ENCODE assay signal across 9 cellular contexts in the genomic region with DNA sequence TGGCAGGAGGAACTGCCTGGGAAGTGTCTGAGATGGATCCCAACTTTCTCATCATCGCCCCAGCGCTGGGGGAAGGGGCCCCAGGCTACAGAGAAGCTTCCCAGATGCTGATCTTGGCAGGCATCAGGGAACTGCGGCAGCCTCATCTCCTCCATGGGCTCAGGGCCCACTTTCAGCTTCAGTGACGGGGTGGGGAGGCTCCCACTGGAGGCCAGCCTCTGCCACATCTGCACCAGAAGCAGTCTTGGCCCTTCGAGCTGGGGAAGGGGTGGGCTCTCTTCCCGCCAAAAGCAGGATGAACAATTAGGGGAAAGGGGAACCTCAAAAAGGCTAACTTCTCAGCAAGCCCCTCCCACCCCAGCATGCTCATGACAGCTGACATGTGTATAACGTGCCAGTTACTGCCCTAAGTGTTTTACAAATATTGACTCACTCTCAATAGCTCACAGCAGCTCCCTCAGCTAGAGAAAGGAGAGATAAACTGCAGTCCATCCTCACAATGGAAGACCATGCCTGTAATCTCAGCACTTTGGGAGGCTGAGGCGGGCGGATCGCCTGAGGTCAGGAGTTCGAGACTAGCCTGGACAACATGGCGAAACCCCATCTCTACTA. TPM values are rescaled to one million over a fixed set of nuclear protein-coding genes. Genes with fewer than 3 reads are reported as not detected.
DNase-seq lines count a peak whose midpoint lies in the region; ATAC-seq, FAIRE-seq and TF ChIP-seq lines count a peak whose summit lies in the region.
"Had no signal": no experiment of that assay in that cellular context is flagged by ENCODE, and none has a peak within 500 bp of the region (broad histone marks: within the 10 kb centered on the region; RNA-seq: fewer than 3 reads in every experiment).

No MANE protein-coding gene starts in this region.

- 0 out of 6 replicates have a peak overlapping the region, but pooled peaks of 1 of the 2 experiments have one; percentile 17 for H3K27ac ChIP-seq in A549

- no peak for TF ChIP-seq CTCF in A549 (IDR thresholded peaks at IDR 0.05)

- DNase-seq in A549 (ENCODE audit: low read depth in 1 of 2, low spot score in 1 of 2) (peak; percentile 26 to 61), T-helper 17 cell (no peak), left lobe of liver (ENCODE audit: low spot score) (no peak), GDM1 (lab: John Stamatoyannopoulos, UW) (no peak)
- no peak for DNase-seq in central memory CD4-positive, alpha-beta T cell
- DNase-seq: hypothalamus had no signal

- H3K4me1 ChIP-seq in A549 = peaks cover 11% of the 10 kb centered on the region; the same call in 1 of the 3 replicates

- H3K4me3 Mint-ChIP-seq in IgD-negative memory B cell (peak overlapping the region in 2 of 4 donors; percentile 9 to 68), T-helper 17 cell (peak overlapping the region; percentile 49)

- H3K9me3 Mint-ChIP-seq in IgD-negative memory B cell = no peaks in the 10 kb centered on the region

- 43% methylated on average over 8 of the region's 12 CpGs for WGBS in A549 (ENCODE audit: missing lambda C conversion rate)

- no peak overlapping the region for H3K4me3 ChIP-seq in A549

- ATAC-seq in A549 (peak; percentile 92 to 96), T-helper 17 cell (no peak), left lobe of liver (peak; percentile 71), HG02678 (IDR thresholded peaks at IDR 0.05; ENCODE audit: unreplicated experiment) (no peak), GM21423 (IDR thresholded peaks at IDR 0.05; ENCODE audit: unreplicated experiment) (no peak)

- no peak for TF ChIP-seq RAD21 in A549 (conservative IDR thresholded peaks at IDR 0.05 in 1 of 2, IDR thresholded peaks at IDR 0.05 in 1 of 2)

- H3K4me2 ChIP-seq in A549 = peak overlapping the region; percentile 27; the same call in 2 of the 3 replicates

- H3K9me3 ChIP-seq in A549 (no peaks in the 10 kb centered on the region), T-helper 17 cell (ENCODE audit: control insufficient read depth, low read length, poor library complexity, severe bottlenecking) (no peaks in the 10 kb centered on the region)

- H3K27ac Mint-ChIP-seq in IgD-negative memory B cell (peak overlapping the region in 2 of 3 donors; percentile 84 to 91), T-helper 17 cell (peak overlapping the region; percentile 72)

- CTCF ChIA-PET in A549 (lab: Yijun Ruan, JAX) = interaction anchor here (0.6 to 1.4 kb wide), 4 partner anchors 19 to 269 kb away, joined by 3 to 4 read pairs (median 4); a partner anchor contains a TSS

- H3K27me3 Mint-ChIP-seq in IgD-negative memory B cell = no peaks in the 10 kb centered on the region
- no peaks in the 10 kb centered on the region for H3K27me3 Mint-ChIP-seq in T-helper 17 cell

- POLR2A ChIA-PET in A549 (lab: Yijun Ruan, JAX) = no interaction called here

- no peak for TF ChIP-seq EP300 in A549 (IDR thresholded peaks at IDR 0.05)

- no peak for FAIRE-seq in A549 (lab: Jason Lieb, UNC)

- no peak for TF ChIP-seq POLR2A in A549 (IDR thresholded peaks at IDR 0.05; ENCODE audit: low read length)

- peaks cover 18 to 36% (median 30%) of the 10 kb centered on the region in 3 donors for H3K4me1 Mint-ChIP-seq in IgD-negative memory B cell
- H3K4me1 Mint-ChIP-seq in T-helper 17 cell = peaks cover 18% of the 10 kb centered on the region

- H3K36me3 Mint-ChIP-seq in IgD-negative memory B cell = no peaks in the 10 kb centered on the region
- no peaks in the 10 kb centered on the region for H3K36me3 Mint-ChIP-seq in T-helper 17 cell (ENCODE audit: low read depth)

TF ChIP-seq in A549, 52 proteins besides CTCF, POLR2A, EP300 and RAD21:
- TF ChIP-seq BHLHE40 (IDR thresholded peaks at IDR 0.05; ENCODE audit: low read depth, low read length) (peak; percentile 44; the same call in 1 of the 2 replicates), HDAC2 (IDR thresholded peaks at IDR 0.05) (no peak), FOSL2 (IDR thresholded peaks at IDR 0.05) (no peak), FOSL2 (CRISPR knock-in tag; IDR thresholded peaks at IDR 0.05) (peak; percentile 33; the same call in 1 of the 2 replicates)
- TF ChIP-seq, protein P1, sequence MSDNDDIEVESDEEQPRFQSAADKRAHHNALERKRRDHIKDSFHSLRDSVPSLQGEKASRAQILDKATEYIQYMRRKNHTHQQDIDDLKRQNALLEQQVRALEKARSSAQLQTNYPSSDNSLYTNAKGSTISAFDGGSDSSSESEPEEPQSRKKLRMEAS (IDR thresholded peaks at IDR 0.05) = peak; percentile 32

RNA-seq across cellular contexts. Expression of a gene that starts 7.1 kb away (rescaled TPM):
- polyA plus RNA-seq in A549 (2011; rRNA removed) (0.72 and 0.85 TPM in 2 replicates), A549 (2017; fragmentation: RNase III; extraction: RNeasy Plus Mini Kit Qiagen cat#74134 plus additional on column Dnase treatment) (0.87 to 0.96 TPM (median 0.93 TPM) in 3 replicates), IgD-negative memory B cell (0.20 TPM)
- 0.86 and 1.5 TPM in 2 replicates for polyA plus RNA-seq in A549 (2012; cell fraction: cytosol; rRNA removed)
- 0.95 and 1.4 TPM in 2 replicates for polyA plus RNA-seq in A549 (2012; cell fraction: nucleus; rRNA removed)
- 2.2 and 2.8 TPM in 2 replicates for polyA minus RNA-seq in A549 (2011; rRNA and poly(A)+ RNA removed)
- total RNA-seq in T-helper 17 cell (10 to 100 TPM; 14.2 to 18.1 TPM), left lobe of liver (1.9 TPM)

RNA-seq across cellular contexts. Expression of a gene that starts 13.7 kb away (rescaled TPM):
- polyA plus RNA-seq in A549 (2011; rRNA removed) (25.9 and 26.4 TPM in 2 replicates), A549 (2017; fragmentation: RNase III; extraction: RNeasy Plus Mini Kit Qiagen cat#74134 plus additional on column Dnase treatment) (51.4 to 52.2 TPM (median 51.8 TPM) in 3 replicates), IgD-negative memory B cell (48.8 TPM)
- 155 and 187 TPM in 2 replicates for polyA plus RNA-seq in A549 (2012; cell fraction: cytosol; rRNA removed)
- 156 and 201 TPM in 2 replicates for polyA plus RNA-seq in A549 (2012; cell fraction: nucleus; rRNA removed)
- 15.7 and 18.3 TPM in 2 replicates for polyA minus RNA-seq in A549 (2011; rRNA and poly(A)+ RNA removed)
- total RNA-seq in T-helper 17 cell (10 to 100 TPM; 33.8 to 44.2 TPM), left lobe of liver (43.3 TPM)

RNA-seq across cellular contexts. Expression of a gene that starts 32.6 kb away (rescaled TPM):
- 1.4 and 3.5 TPM in 2 replicates for polyA plus RNA-seq in A549 (2011; rRNA removed)
- polyA plus RNA-seq in A549 (2012; cell fraction: cytosol; rRNA removed) = 0.40 and 0.66 TPM in 2 replicates
- polyA plus RNA-seq in A549 (2012; cell fraction: nucleus; rRNA removed) = 1.3 TPM in 2 replicates
- 1.2 to 2.6 TPM (median 1.5 TPM) in 3 replicates for polyA plus RNA-seq in A549 (2017; fragmentation: RNase III; extraction: RNeasy Plus Mini Kit Qiagen cat#74134 plus additional on column Dnase treatment)
- 2.1 and 4.4 TPM in 2 replicates for polyA minus RNA-seq in A549 (2011; rRNA and poly(A)+ RNA removed)
- 9.2 TPM for polyA plus RNA-seq in IgD-negative memory B cell
- total RNA-seq in T-helper 17 cell = 10 to 100 TPM; 18.7 to 28.1 TPM
- total RNA-seq in left lobe of liver = 5.9 TPM

RNA-seq across cellular contexts. Expression of a gene that starts 43.5 kb away (rescaled TPM):
- polyA plus RNA-seq in A549 (2011; rRNA removed) = 85.2 and 86.2 TPM in 2 replicates
- polyA plus RNA-seq in A549 (2012; cell fraction: cytosol; rRNA removed) = 71.1 and 74.6 TPM in 2 replicates
- 248 and 288 TPM in 2 replicates for polyA plus RNA-seq in A549 (2012; cell fraction: nucleus; rRNA removed)
- 85.2 to 90.5 TPM (median 86.3 TPM) in 3 replicates for polyA plus RNA-seq in A549 (2017; fragmentation: RNase III; extraction: RNeasy Plus Mini Kit Qiagen cat#74134 plus additional on column Dnase treatment)
- 61.2 and 93.2 TPM in 2 replicates for polyA minus RNA-seq in A549 (2011; rRNA and poly(A)+ RNA removed)
- polyA plus RNA-seq in IgD-negative memory B cell = 74.6 TPM
- total RNA-seq in T-helper 17 cell = 100 to 1,000 TPM; 204 to 229 TPM
- 21.5 TPM for total RNA-seq in left lobe of liver

RNA-seq across cellular contexts. Expression of a gene that starts 48.5 kb away (rescaled TPM):
- polyA plus RNA-seq in A549 (2011; rRNA removed) (not detected in 2 replicates), A549 (2017; fragmentation: RNase III; extraction: RNeasy Plus Mini Kit Qiagen cat#74134 plus additional on column Dnase treatment) (not detected in 3 replicates), IgD-negative memory B cell (0.81 TPM)
- polyA plus RNA-seq in A549 (2012; cell fraction: cytosol; rRNA removed) = not detected in 2 replicates
- 0.04 TPM in 1 of 2 replicates, not detected in the other for polyA plus RNA-seq in A549 (2012; cell fraction: nucleus; rRNA removed)
- not detected in 2 replicates for polyA minus RNA-seq in A549 (2011; rRNA and poly(A)+ RNA removed)
- total RNA-seq in T-helper 17 cell (1 to 10 TPM in 1 of 2 donors, under 1 TPM in 1; 0.94 to 1.6 TPM), left lobe of liver (0.15 TPM)

Comparison
In these comparisons a context has a peak if more than half of its experiments do, and no peak if none do; other contexts are left out.
1. ATAC-seq: peak in A549 (2 of 2) and left lobe of liver (single experiment); none in T-helper 17 cell (single experiment), HG02678 (single experiment) and GM21423 (single experiment).
2. DNase-seq: peak in A549 (2 of 2); none in T-helper 17 cell (0 of 3), left lobe of liver (single experiment), central memory CD4-positive, alpha-beta T cell (single experiment) and GDM1 (single experiment).